In the genomic region with DNA sequence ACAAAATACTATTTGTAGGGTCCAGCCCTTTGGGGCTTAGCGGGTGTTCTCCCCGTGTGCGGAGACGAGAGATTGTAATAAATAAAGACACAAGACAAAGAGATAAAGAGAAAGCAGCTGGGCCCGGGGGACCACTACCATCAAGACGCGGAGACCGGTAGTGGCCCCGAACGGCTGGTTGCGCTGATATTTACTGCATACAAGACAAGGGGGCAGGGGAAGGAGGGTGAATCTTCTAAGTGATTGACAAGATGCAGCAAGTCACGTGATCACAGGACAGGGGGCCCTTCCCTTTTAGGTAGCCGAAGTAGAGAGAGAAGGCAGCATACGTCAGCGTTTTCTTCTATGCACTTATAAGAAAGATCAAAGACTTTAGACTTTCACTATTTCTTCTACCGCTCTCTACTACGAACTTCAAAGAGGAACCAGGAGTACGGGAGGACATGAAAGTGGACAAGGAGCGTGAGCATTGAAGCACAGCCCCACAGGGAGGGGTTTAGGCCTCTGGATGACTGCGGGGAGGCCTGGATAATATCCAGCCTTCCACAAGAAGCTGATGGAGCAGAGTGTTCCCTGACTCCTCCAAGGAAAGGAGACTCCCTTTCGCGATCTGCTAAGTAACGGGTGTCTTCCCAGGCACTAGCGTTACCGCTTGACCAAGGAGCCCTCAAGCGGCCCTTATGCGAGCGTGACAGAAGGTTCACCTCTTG, we compare ENCODE assay signal across 3 cellular contexts. TPM values are rescaled to one million over a fixed set of nuclear protein-coding genes. Genes with fewer than 3 reads are reported as not detected.
"Had no signal": no experiment of that assay in that cellular context is flagged by ENCODE, and none has a peak within 500 bp of the region (broad histone marks: within the 10 kb centered on the region; RNA-seq: fewer than 3 reads in every experiment).

No MANE protein-coding gene starts in this region.

RNA-seq across cellular contexts. Expression of gene CLEC10A, which starts 11.4 kb away (rescaled TPM):
- total RNA-seq: activated CD4-positive, alpha-beta T cell treated with anti-CD3 and anti-CD28 coated beads, Interleukin-2, amount 10 ng/mL, durations not matched to agents 24 days and 14 days; activated T-helper 1 cell treated with anti-CD3 and anti-CD28 coated beads, Interleukin-12 subunit alpha, Interleukin-12 subunit beta, Interleukin-2, Interleukin-4 antibody, amounts not matched to agents 30 ng/mL and 10 ng/mL and 1 ng/mL, durations not matched to agents 14 hours and 24 hours and 36 hours; osteoblast had no signal

RNA-seq across cellular contexts. Expression of gene ASGR2, which starts 23.2 kb away (rescaled TPM):
- total RNA-seq: activated CD4-positive, alpha-beta T cell treated with anti-CD3 and anti-CD28 coated beads, Interleukin-2, amount 10 ng/mL, durations not matched to agents 24 days and 14 days; activated T-helper 1 cell treated with anti-CD3 and anti-CD28 coated beads, Interleukin-12 subunit alpha, Interleukin-12 subunit beta, Interleukin-2, Interleukin-4 antibody, amounts not matched to agents 30 ng/mL and 10 ng/mL and 1 ng/mL, durations not matched to agents 14 hours and 24 hours and 36 hours had no signal
